Comparison of ENCODE assay signal across 19 cellular contexts in the genomic region with DNA sequence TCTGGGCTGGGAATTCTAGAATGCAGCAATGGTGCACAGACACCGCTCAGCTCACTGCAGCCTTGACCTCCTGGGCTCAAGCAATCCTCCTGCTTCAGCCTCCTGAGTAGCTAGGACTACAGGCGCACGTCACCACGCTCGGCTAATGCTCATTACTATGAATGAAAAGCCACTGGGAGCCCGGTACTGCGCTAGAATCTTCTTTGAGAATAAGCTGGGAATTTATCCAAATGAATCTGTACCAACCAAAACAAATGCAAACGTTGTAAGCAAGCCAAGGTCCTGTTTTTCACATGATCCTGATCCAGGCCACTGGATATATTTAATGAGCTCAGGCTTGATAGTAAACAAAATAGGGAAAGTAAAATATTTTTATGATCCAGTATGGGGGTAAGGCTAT.
DNase-seq lines count a peak whose midpoint lies in the region; ATAC-seq and TF ChIP-seq lines count a peak whose summit lies in the region.
"Had no signal": no experiment of that assay in that cellular context is flagged by ENCODE, and none has a peak within 500 bp of the region (broad histone marks: within the 10 kb centered on the region; RNA-seq: fewer than 3 reads in every experiment).

No MANE protein-coding gene starts in this region.

- DNase-seq in NCI-H526 (lab: John Stamatoyannopoulos, UW) (peak; percentile 13 to 38), cardiac fibroblast (ENCODE audit: low read depth in 2 of 2) (peak; percentile 46 to 82), iris pigment epithelial cell (ENCODE audit: low read depth) (peak; percentile 44), NCI-H2171 (lab: John Stamatoyannopoulos, UW) (no peak)
- no peak for DNase-seq in stimulated activated effector memory CD8-positive, alpha-beta T cell treated with anti-CD3 and anti-CD28 coated beads, Interleukin-12 subunit alpha, Interleukin-12 subunit beta, amount 100 ng/mL, for 72 hours (ENCODE audit: low spot score in 2 of 2)
- DNase-seq: activated CD4-positive, alpha-beta T cell treated with anti-CD3 and anti-CD28 coated beads, Interleukin-2, amount 10 ng/mL, durations not matched to agents 24 days and 14 days; activated naive CD4-positive, alpha-beta T cell treated with anti-CD3 and anti-CD28 coated beads, Interleukin-2, amount 10 ng/mL, durations not matched to agents 7 days and 5 days; endodermal cell; GF-D8; immature natural killer cell; NCI-H187 treated with DMSO at 0.1 percent for 48 hours; NCI-H510A treated with DMSO at 0.1 percent for 48 hours; stimulated activated CD4-positive, alpha-beta T cell treated with anti-CD3 and anti-CD28 coated beads, Interleukin-4, amount 100 ng/mL, for 24 hours; stimulated activated CD8-positive, alpha-beta memory T cell treated with anti-CD3 and anti-CD28 coated beads, Interleukin-4, amount 100 ng/mL, for 48 hours; T-helper 9 cell had no signal

- no peaks in the 10 kb centered on the region for H3K27me3 Mint-ChIP-seq in stimulated activated memory B cell treated with anti-CD40 and anti-IgM and Interleukin-4, amounts not matched to agents 10 μg/mL and 1 μg/mL and 100 μg/mL, for 72 hours
- H3K27me3 Mint-ChIP-seq: activated CD4-positive, alpha-beta T cell treated with anti-CD3 and anti-CD28 coated beads, Interleukin-2, amount 10 ng/mL, durations not matched to agents 24 days and 14 days had no signal

- H3K4me3 Mint-ChIP-seq in stimulated activated memory B cell treated with anti-CD40 and anti-IgM and Interleukin-4, amounts not matched to agents 10 μg/mL and 1 μg/mL and 100 μg/mL, for 72 hours: no peak overlapping the region
- H3K4me3 Mint-ChIP-seq in stimulated activated effector memory CD8-positive, alpha-beta T cell treated with anti-CD3 and anti-CD28 coated beads, Interleukin-12 subunit alpha, Interleukin-12 subunit beta, amount 100 ng/mL, for 72 hours: no peak overlapping the region
- H3K4me3 Mint-ChIP-seq: activated CD4-positive, alpha-beta T cell treated with anti-CD3 and anti-CD28 coated beads, Interleukin-2, amount 10 ng/mL, durations not matched to agents 24 days and 14 days; activated naive CD4-positive, alpha-beta T cell treated with anti-CD3 and anti-CD28 coated beads, Interleukin-2, amount 10 ng/mL, durations not matched to agents 7 days and 5 days; endodermal cell; immature natural killer cell had no signal

- TF ChIP-seq CTCF in cardiac fibroblast (IDR thresholded peaks at IDR 0.05; ENCODE audit: low read depth, low read length): no peak

- no peaks in the 10 kb centered on the region for H3K36me3 Mint-ChIP-seq in stimulated activated memory B cell treated with anti-CD40 and anti-IgM and Interleukin-4, amounts not matched to agents 10 μg/mL and 1 μg/mL and 100 μg/mL, for 72 hours
- no peaks in the 10 kb centered on the region for H3K36me3 Mint-ChIP-seq in stimulated activated effector memory CD8-positive, alpha-beta T cell treated with anti-CD3 and anti-CD28 coated beads, Interleukin-12 subunit alpha, Interleukin-12 subunit beta, amount 100 ng/mL, for 72 hours
- H3K36me3 Mint-ChIP-seq: immature natural killer cell had no signal

- no peaks in the 10 kb centered on the region for H3K9me3 Mint-ChIP-seq in stimulated activated memory B cell treated with anti-CD40 and anti-IgM and Interleukin-4, amounts not matched to agents 10 μg/mL and 1 μg/mL and 100 μg/mL, for 72 hours
- H3K9me3 Mint-ChIP-seq in stimulated activated effector memory CD8-positive, alpha-beta T cell treated with anti-CD3 and anti-CD28 coated beads, Interleukin-12 subunit alpha, Interleukin-12 subunit beta, amount 100 ng/mL, for 72 hours: no peaks in the 10 kb centered on the region
- H3K9me3 Mint-ChIP-seq: activated naive CD4-positive, alpha-beta T cell treated with anti-CD3 and anti-CD28 coated beads, Interleukin-2, amount 10 ng/mL, durations not matched to agents 7 days and 5 days; endodermal cell had no signal

- H3K4me1 Mint-ChIP-seq in stimulated activated memory B cell treated with anti-CD40 and anti-IgM and Interleukin-4, amounts not matched to agents 10 μg/mL and 1 μg/mL and 100 μg/mL, for 72 hours: peaks cover 43% of the 10 kb centered on the region
- H3K4me1 Mint-ChIP-seq in stimulated activated effector memory CD8-positive, alpha-beta T cell treated with anti-CD3 and anti-CD28 coated beads, Interleukin-12 subunit alpha, Interleukin-12 subunit beta, amount 100 ng/mL, for 72 hours: no peaks in the 10 kb centered on the region
- H3K4me1 Mint-ChIP-seq: activated naive CD4-positive, alpha-beta T cell treated with anti-CD3 and anti-CD28 coated beads, Interleukin-2, amount 10 ng/mL, durations not matched to agents 7 days and 5 days; immature natural killer cell had no signal

- peak overlapping the region; percentile 46 for H3K27ac Mint-ChIP-seq in stimulated activated memory B cell treated with anti-CD40 and anti-IgM and Interleukin-4, amounts not matched to agents 10 μg/mL and 1 μg/mL and 100 μg/mL, for 72 hours
- no peak overlapping the region for H3K27ac Mint-ChIP-seq in stimulated activated effector memory CD8-positive, alpha-beta T cell treated with anti-CD3 and anti-CD28 coated beads, Interleukin-12 subunit alpha, Interleukin-12 subunit beta, amount 100 ng/mL, for 72 hours
- H3K27ac Mint-ChIP-seq: activated CD4-positive, alpha-beta T cell treated with anti-CD3 and anti-CD28 coated beads, Interleukin-2, amount 10 ng/mL, durations not matched to agents 24 days and 14 days; activated naive CD4-positive, alpha-beta T cell treated with anti-CD3 and anti-CD28 coated beads, Interleukin-2, amount 10 ng/mL, durations not matched to agents 7 days and 5 days; immature natural killer cell had no signal

- no peak overlapping the region for H3K4me3 ChIP-seq in cardiac fibroblast (replicated peaks in 1 of 2; ENCODE audit: low read depth in 2 of 2, low read length in 2 of 2)
- H3K4me3 ChIP-seq: cardiac muscle cell had no signal

- no peak for ATAC-seq in stimulated activated memory B cell treated with anti-CD40 and anti-IgM and Interleukin-4, amounts not matched to agents 10 μg/mL and 1 μg/mL and 100 μg/mL, for 72 hours
- no peak for ATAC-seq in stimulated activated effector memory CD8-positive, alpha-beta T cell treated with anti-CD3 and anti-CD28 coated beads, Interleukin-12 subunit alpha, Interleukin-12 subunit beta, amount 100 ng/mL, for 72 hours
- ATAC-seq in GM21381 (IDR thresholded peaks at IDR 0.05; ENCODE audit: unreplicated experiment) (no peak), GM21717 (IDR thresholded peaks at IDR 0.05; ENCODE audit: unreplicated experiment) (no peak)

Comparison
In these comparisons a context has a peak if more than half of its experiments do, and no peak if none do; other contexts are left out.
1. DNase-seq: peak in NCI-H526 (2 of 2), cardiac fibroblast (2 of 2) and iris pigment epithelial cell (single experiment); none in NCI-H2171 (single experiment) and stimulated activated effector memory CD8-positive, alpha-beta T cell treated with anti-CD3 and anti-CD28 coated beads, Interleukin-12 subunit alpha, Interleukin-12 subunit beta, amount 100 ng/mL, for 72 hours (0 of 2).